Comparison of ENCODE assay signal across 18 cellular contexts in the genomic region with DNA sequence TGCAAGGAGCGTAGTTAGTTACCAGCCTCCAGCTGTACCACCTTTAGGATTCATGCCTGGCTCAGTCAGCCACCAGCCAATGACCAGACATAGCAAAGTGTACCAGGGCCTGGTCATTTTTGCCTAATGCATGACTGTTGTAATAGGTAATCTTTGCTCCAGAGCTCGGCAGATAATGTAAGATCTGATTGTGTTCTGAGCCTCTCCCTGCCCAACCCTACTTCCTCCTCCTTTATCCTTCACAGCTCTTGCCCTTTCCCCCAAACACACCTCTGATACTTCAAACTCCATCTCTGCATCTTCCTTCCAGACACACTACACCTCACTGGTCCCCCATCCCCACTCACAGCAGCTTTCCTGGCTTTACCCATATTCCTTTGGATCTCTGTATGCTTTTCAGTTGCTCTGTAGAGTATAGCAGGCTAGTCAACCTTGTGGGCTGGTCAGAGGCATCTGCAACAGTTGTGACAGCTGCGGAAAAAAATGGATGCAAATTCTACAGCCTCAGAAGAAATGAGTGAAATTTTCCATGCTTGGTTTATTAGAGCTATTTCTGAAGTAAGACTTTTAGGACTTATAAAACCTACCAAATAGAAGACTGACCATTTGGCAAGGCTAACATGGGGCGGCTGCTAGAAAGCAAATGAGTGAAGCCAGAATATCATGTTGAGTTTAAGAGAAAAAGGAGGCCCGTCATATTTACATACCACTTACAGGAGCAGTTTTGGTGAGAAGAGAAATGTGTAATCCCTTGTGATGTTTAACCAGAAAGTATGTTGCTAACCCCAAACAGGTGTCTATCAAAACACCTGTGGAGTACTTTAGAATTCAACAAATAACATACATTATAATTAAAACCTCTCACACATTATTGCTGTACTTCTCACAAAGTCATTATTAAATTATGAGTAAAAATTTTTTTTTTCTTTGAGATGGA. TPM values are rescaled to one million over a fixed set of nuclear protein-coding genes. Genes with fewer than 3 reads are reported as not detected.
DNase-seq lines count a peak whose midpoint lies in the region; ATAC-seq and TF ChIP-seq lines count a peak whose summit lies in the region.
"Had no signal": no experiment of that assay in that cellular context is flagged by ENCODE, and none has a peak within 500 bp of the region (broad histone marks: within the 10 kb centered on the region; RNA-seq: fewer than 3 reads in every experiment).

No MANE protein-coding gene starts in this region.

- TF ChIP-seq CTCF in GM13976 (IDR thresholded peaks at IDR 0.05; ENCODE audit: borderline replicate concordance, control extremely low read depth, extremely low read depth, insufficient read depth, missing control alignments) (no peak), GM20000 (IDR thresholded peaks at IDR 0.05; ENCODE audit: extremely low read depth, missing control alignments) (no peak)

- in situ Hi-C loops in GM13976 (cut with MboI; ENCODE audit: low sequenced_read_pairs, unreplicated experiment), result no loop called here

- ATAC-seq in HG03159 (IDR thresholded peaks at IDR 0.05; ENCODE audit: unreplicated experiment), result peak; percentile 59
- peak; percentile 90 for ATAC-seq in left colon
- ATAC-seq in activated CD4-positive, CD25-positive, alpha-beta regulatory T cell treated with anti-CD3 and anti-CD28 coated beads, Interleukin-2, amount 50 U/mL, for 24 hours, result no peak
- ATAC-seq: stimulated activated naive CD8-positive, alpha-beta T cell treated with anti-CD3 and anti-CD28 coated beads, Interleukin-15, amount 100 ng/mL, for 72 hours had no signal

- DNase-seq in GM13976 (ENCODE audit: low spot score) (peak; percentile 36), GM20000 (ENCODE audit: low spot score) (peak; percentile 45), left colon (no peak), amniotic stem cell (lab: John Stamatoyannopoulos, UW) (no peak), SIG-M5 treated with dmso at 0.1 percent for 504 hours (lab: John Stamatoyannopoulos, UW; ENCODE audit: unreplicated experiment) (no peak), NCI-H82 (lab: John Stamatoyannopoulos, UW) (no peak)
- DNase-seq: ACHN; activated CD4-positive, alpha-beta T cell treated with anti-CD3 and anti-CD28 coated beads, Interleukin-2, amount 10 ng/mL, durations not matched to agents 7 days and 5 days; activated naive CD4-positive, alpha-beta T cell treated with anti-CD3 and anti-CD28 coated beads, Interleukin-2, amount 50 U/mL, for 16 hours; CD8-positive, alpha-beta memory T cell; dermis blood vessel endothelial cell; MG63; NCI-H2029 treated with DMSO at 0.1 percent for 48 hours; NCI-H524 treated with DMSO at 0.1 percent for 48 hours; stimulated activated naive CD8-positive, alpha-beta T cell treated with anti-CD3 and anti-CD28 coated beads, Interleukin-15, amount 100 ng/mL, for 72 hours; T1000 had no signal

- intact Hi-C loops in left colon (cut with DNase I, micrococcal nuclease), result loop anchor here in 1 of 2 donors (10.0 kb wide), 1 partner anchor 54 kb away; no protein-coding TSS in a partner anchor

RNA-seq across cellular contexts. Expression of gene C16orf87, which starts 19.9 kb away (rescaled TPM):
- total RNA-seq in left colon, result 1 to 10 TPM; 6.1 to 7.6 TPM

RNA-seq across cellular contexts. Expression of gene GPT2, which starts 33.3 kb away (rescaled TPM):
- total RNA-seq in left colon, result 10 to 100 TPM; 26.8 to 32.1 TPM

Comparison
In these comparisons a context has a peak if more than half of its experiments do, and no peak if none do; other contexts are left out.
1. DNase-seq: peak in GM13976 (single experiment) and GM20000 (single experiment); none in left colon (0 of 2), amniotic stem cell (single experiment), SIG-M5 treated with dmso at 0.1 percent for 504 hours (single experiment) and NCI-H82 (single experiment).
2. ATAC-seq: peak in HG03159 (single experiment) and left colon (single experiment); none in activated CD4-positive, CD25-positive, alpha-beta regulatory T cell treated with anti-CD3 and anti-CD28 coated beads, Interleukin-2, amount 50 U/mL, for 24 hours (0 of 2).